ENCODE assay signal across 13 cellular contexts in genomic region chr7:56098187-56099008, GRCh38. TPM values are rescaled to one million over a fixed set of nuclear protein-coding genes. Genes with fewer than 3 reads are reported as not detected.
A peak's percentile ranks its signal among the peaks of the same experiment; 100 is the strongest.
DNase-seq lines count a peak whose midpoint lies in the region; ATAC-seq, FAIRE-seq and TF ChIP-seq lines count a peak whose summit lies in the region.
"Not testable (repeated sequence)": the region's sequence is repeated elsewhere in the genome, so short reads cannot be mapped to it uniquely, and the experiment has no call there.
"Had no signal": no experiment of that assay in that cellular context is flagged by ENCODE, and none has a peak within 500 bp of the region (broad histone marks: within the 10 kb centered on the region; RNA-seq: fewer than 3 reads in every experiment).

No MANE protein-coding gene starts in this region.

- H2AFZ ChIP-seq in KMS-11 (ENCODE audit: low read depth); K562 (ENCODE audit: low read depth, low read length): not testable (repeated sequence)

- in situ Hi-C loops in K562 (cut with MboI), result not testable (repeated sequence)
- in situ Hi-C loops in gastrocnemius medialis (cut with MboI; ENCODE audit: low sequenced_read_pairs in 4 of 4), result loop anchor here in 1 of 4 donors (25.0 kb wide), 1 partner anchor 461 kb away; no protein-coding TSS in a partner anchor

- CTCF ChIA-PET in activated naive CD4-positive, alpha-beta T cell treated with anti-CD3 and anti-CD28 coated beads for 36 hours (lab: Charles Lee), result interaction anchor here (0.6 to 1.3 kb wide), 3 partner anchors 12 to 504 kb away, joined by 3 to 4 read pairs (median 4); no protein-coding TSS in a partner anchor
- CTCF ChIA-PET in K562 (lab: Yijun Ruan, JAX; ENCODE audit: low intra/inter-chr PET ratio), result not testable (repeated sequence)

- H3K27ac ChIP-seq in KMS-11, result peak overlapping the region; percentile 58
- not testable (repeated sequence) for H3K27ac ChIP-seq in K562 (ENCODE audit: extremely low read depth, low read depth, low read length)
- H3K27ac ChIP-seq in gastrocnemius medialis, result peak overlapping the region in 3 of 4 donors; percentile 56 to 70 (median 66)

- H3K9ac ChIP-seq in KMS-11; K562 (ENCODE audit: insufficient read depth in 1 of 2, low read depth in 2 of 2, low read length in 2 of 2): not testable (repeated sequence)

- H3K4me3 Mint-ChIP-seq in activated naive CD4-positive, alpha-beta T cell treated with anti-CD3 and anti-CD28 coated beads for 36 hours, result not testable (repeated sequence)

- not testable (repeated sequence) for H3K79me2 ChIP-seq in KMS-11 (ENCODE audit: insufficient read depth, low read depth)
- peaks cover 10% of the 10 kb centered on the region for H3K79me2 ChIP-seq in K562 (ENCODE audit: control insufficient read depth, insufficient read depth, low read length)

- H3K27ac Mint-ChIP-seq in activated naive CD4-positive, alpha-beta T cell treated with anti-CD3 and anti-CD28 coated beads for 36 hours, result peak overlapping the region; percentile 18

- ATAC-seq in K562 (peak; percentile 28), omental fat pad (ENCODE audit: low FRiP score) (peak; percentile 30)
- not testable (repeated sequence) for ATAC-seq in gastrocnemius medialis

- H3K36me3 Mint-ChIP-seq in activated naive CD4-positive, alpha-beta T cell treated with anti-CD3 and anti-CD28 coated beads for 36 hours (ENCODE audit: low read depth), result peaks cover 32% of the 10 kb centered on the region

- peak overlapping the region; percentile 44; the same call in 1 of the 2 replicates for H3K4me2 ChIP-seq in KMS-11
- not testable (repeated sequence) for H3K4me2 ChIP-seq in K562 (ENCODE audit: insufficient read depth, low read length)

- H3K36me3 ChIP-seq in KMS-11 (ENCODE audit: insufficient read depth), result peaks cover 14% of the 10 kb centered on the region; the same call in 1 of the 2 replicates
- H3K36me3 ChIP-seq in K562 (ENCODE audit: control insufficient read depth, insufficient read depth, low read length), result peaks cover 43% of the 10 kb centered on the region
- H3K36me3 ChIP-seq in gastrocnemius medialis, result peaks cover 0 to 42% of the 10 kb centered on the region in 2 donors

- not testable (repeated sequence) for DNase-seq in GM12891 (ENCODE audit: insufficient read length, low spot score); activated naive CD4-positive, alpha-beta T cell treated with anti-CD3 and anti-CD28 coated beads for 36 hours; K562 (ENCODE audit: extremely low read depth in 1 of 4, low spot score in 3 of 4); omental fat pad (ENCODE audit: low spot score); gastrocnemius medialis
- DNase-seq in RPMI8226, result peak; percentile 59
- peak; percentile 34 for DNase-seq in fibroblast of peridontal ligament (ENCODE audit: extremely low read depth)

- WGBS in K562 (ENCODE audit: insufficient coverage, low coverage, missing lambda C conversion rate), result 63% methylated on average over 3 of the region's 8 CpGs

- TF ChIP-seq POLR2A in GM12891 (IDR thresholded peaks at IDR 0.05; ENCODE audit: low read depth, low read length) (peak; percentile 53), K562 (conservative IDR thresholded peaks at IDR 0.05) (peak; percentile 65)
- not testable (repeated sequence) for TF ChIP-seq POLR2A in gastrocnemius medialis (IDR thresholded peaks at IDR 0.05)

- H3K9me3 ChIP-seq in K562 (replicated peaks; ENCODE audit: control insufficient read depth, insufficient read depth, low read depth, low read length); gastrocnemius medialis: not testable (repeated sequence)

- H3K27me3 ChIP-seq in KMS-11 (ENCODE audit: insufficient read depth, low read depth); K562 (ENCODE audit: control insufficient read depth in 2 of 2, insufficient read depth in 2 of 2, low read length in 2 of 2); gastrocnemius medialis: not testable (repeated sequence)

- POLR2A ChIA-PET in K562 (lab: Yijun Ruan, JAX), result interaction anchor here (0.6 to 3.7 kb wide), 4 partner anchors 8 to 83 kb away, joined by 3 to 12 read pairs (median 4); partner anchors contain the start of gene CHCHD2

- intact Hi-C loops in activated naive CD4-positive, alpha-beta T cell treated with anti-CD3 and anti-CD28 coated beads for 36 hours (cut with micrococcal nuclease); K562 (cut with micrococcal nuclease); gastrocnemius medialis (cut with DNase I; ENCODE audit: low total_unique reads): not testable (repeated sequence)

- not testable (repeated sequence) for FAIRE-seq in GM12891 (lab: Jason Lieb, UNC); K562 (lab: Jason Lieb, UNC)

- H3K4me1 ChIP-seq in KMS-11 (ENCODE audit: low read depth, poor library complexity, severe bottlenecking), result peaks cover 75% of the 10 kb centered on the region
- not testable (repeated sequence) for H3K4me1 ChIP-seq in K562 (replicated peaks in 1 of 2; ENCODE audit: control insufficient read depth in 2 of 2, insufficient read depth in 2 of 2, low read length in 2 of 2)
- peaks cover 6 to 10% of the 10 kb centered on the region in 2 donors for H3K4me1 ChIP-seq in gastrocnemius medialis

- TF ChIP-seq CTCF in KMS-11 (conservative IDR thresholded peaks at IDR 0.05; ENCODE audit: low read depth, low read length); K562 (IDR thresholded peaks at IDR 0.05 in 2 of 3, conservative IDR thresholded peaks at IDR 0.05 in 1 of 3; ENCODE audit: insufficient read depth in 2 of 3, low read depth in 1 of 3, low read length in 3 of 3); omental fat pad (IDR thresholded peaks at IDR 0.05); gastrocnemius medialis (IDR thresholded peaks at IDR 0.05 in 4 of 5, conservative IDR thresholded peaks at IDR 0.05 in 1 of 5): not testable (repeated sequence)

- H3K4me1 Mint-ChIP-seq in activated naive CD4-positive, alpha-beta T cell treated with anti-CD3 and anti-CD28 coated beads for 36 hours (ENCODE audit: low read depth), result not testable (repeated sequence)

- not testable (repeated sequence) for BruUV-seq in K562 (replicated peaks; lab: Mats Ljungman, UMichigan)

- not testable (repeated sequence) for H4K20me1 ChIP-seq in KMS-11 (ENCODE audit: insufficient read depth); K562 (replicated peaks; ENCODE audit: control insufficient read depth, insufficient read depth, low read length)

- not testable (repeated sequence) for TF ChIP-seq RAD21 in K562 (CRISPR knock-in tag; conservative IDR thresholded peaks at IDR 0.05 in 1 of 2, IDR thresholded peaks at IDR 0.05 in 1 of 2)

- not testable (repeated sequence) for TF ChIP-seq EP300 in K562 (IDR thresholded peaks at IDR 0.05; ENCODE audit: low read length)

- not testable (repeated sequence) for H3K27me3 Mint-ChIP-seq in activated naive CD4-positive, alpha-beta T cell treated with anti-CD3 and anti-CD28 coated beads for 36 hours (ENCODE audit: low read depth)

- H3K9me3 Mint-ChIP-seq in activated naive CD4-positive, alpha-beta T cell treated with anti-CD3 and anti-CD28 coated beads for 36 hours, result not testable (repeated sequence)

- H3K9me1 ChIP-seq in K562 (ENCODE audit: control insufficient read depth, insufficient read depth, low read length), result not testable (repeated sequence)

- not testable (repeated sequence) for H3K4me3 ChIP-seq in KMS-11 (IDR thresholded peaks at IDR 0.05; ENCODE audit: insufficient read depth, low read depth, low read length); K562; gastrocnemius medialis

RNA-seq across cellular contexts. Expression of gene PHKG1, which starts 5.6 kb away (rescaled TPM):
- polyA plus RNA-seq in GM12891 (2012; ENCODE audit: low read depth, missing spikeins), result 0.72 TPM
- total RNA-seq in activated naive CD4-positive, alpha-beta T cell treated with anti-CD3 and anti-CD28 coated beads for 36 hours, result 1 to 10 TPM; 3.6 to 3.8 TPM
- 5.2 and 12.2 TPM in 2 replicates for total RNA-seq in K562 (2011; cell fraction: chromatin; rRNA removed; ENCODE audit: low replicate concordance)
- 5.0 and 5.3 TPM in 2 replicates for total RNA-seq in K562 (2011; cell fraction: nucleolus; rRNA removed)
- total RNA-seq in K562 (2011; cell fraction: nucleoplasm; rRNA removed), result 5.3 and 5.5 TPM in 2 replicates
- 0.73 and 0.82 TPM in 2 replicates for total RNA-seq in K562 (2014; rRNA removed)
- 0.13 and 0.47 TPM in 2 replicates for total RNA-seq in K562 (2014; rRNA removed; fragmentation: Illumina TruSeq; extraction: Trizol)
- 0.53 and 0.83 TPM in 2 replicates for total RNA-seq in K562 (2015; rRNA removed; fragmentation: Illumina TruSeq; extraction: Trizol)
- total RNA-seq in K562 (2021), result 0.29 and 0.40 TPM in 2 replicates
- polyA plus RNA-seq in K562 (2011; rRNA removed), result 0.78 and 1.9 TPM in 2 replicates
- 0.28 and 0.40 TPM in 2 replicates for polyA plus RNA-seq in K562 (2011; cell fraction: cytosol; rRNA removed)
- 2.6 and 4.9 TPM in 2 replicates for polyA plus RNA-seq in K562 (2011; cell fraction: nucleus; rRNA removed)
- 0.70 and 1.3 TPM in 2 replicates for polyA plus RNA-seq in K562 (2012)
- 0.46 and 0.69 TPM in 2 replicates for polyA plus RNA-seq in K562 (2014; fragmentation: Illumina TruSeq; extraction: Trizol)
- polyA plus RNA-seq in K562 (2014; fragmentation: Nextera tagmentation; extraction: Ambion mirVana), result under 1 TPM; 0.10 to 0.11 TPM
- 0.27 and 0.45 TPM in 2 replicates for polyA plus RNA-seq in K562 (2014; rRNA removed)
- polyA minus RNA-seq in K562 (2011; rRNA and poly(A)+ RNA removed), result 0.98 and 1.3 TPM in 2 replicates
- not detected in 2 replicates for polyA minus RNA-seq in K562 (2011; cell fraction: cytosol; rRNA and poly(A)+ RNA removed)
- polyA minus RNA-seq in K562 (2011; cell fraction: nucleus; rRNA and poly(A)+ RNA removed), result 1.8 and 2.1 TPM in 2 replicates
- total RNA-seq in omental fat pad, result 1 to 10 TPM in 1 of 4 donors, under 1 TPM in 3; 0.31 to 1.4 (median 0.80) TPM
- 100 to 1,000 TPM in 1 of 4 donors, 10 to 100 TPM in 3; 30.1 to 211 (median 57.2) TPM for total RNA-seq in gastrocnemius medialis

RNA-seq across cellular contexts. Expression of gene CHCHD2, which starts 7.9 kb away (rescaled TPM):
- polyA plus RNA-seq in GM12891 (2012; ENCODE audit: low read depth, missing spikeins), result 519 TPM
- 100 to 1,000 TPM; 793 TPM for total RNA-seq in activated naive CD4-positive, alpha-beta T cell treated with anti-CD3 and anti-CD28 coated beads for 36 hours
- total RNA-seq in K562 (2011; cell fraction: chromatin; rRNA removed; ENCODE audit: low replicate concordance), result 58.0 and 66.6 TPM in 2 replicates
- total RNA-seq in K562 (2011; cell fraction: nucleolus; rRNA removed), result 171 and 173 TPM in 2 replicates
- 125 and 154 TPM in 2 replicates for total RNA-seq in K562 (2011; cell fraction: nucleoplasm; rRNA removed)
- total RNA-seq in K562 (2014; rRNA removed) (866 and 1,072 TPM in 2 replicates), K562 (2014; rRNA removed; fragmentation: Illumina TruSeq; extraction: Trizol) (572 and 585 TPM in 2 replicates), K562 (2015; rRNA removed; fragmentation: Illumina TruSeq; extraction: Trizol) (648 and 717 TPM in 2 replicates), K562 (2021) (944 and 976 TPM in 2 replicates), omental fat pad (100 to 1,000 TPM; 287 to 328 (median 295) TPM), gastrocnemius medialis (100 to 1,000 TPM; 540 to 822 (median 655) TPM)
- polyA plus RNA-seq in K562 (2011; rRNA removed) (869 and 914 TPM in 2 replicates), K562 (2014; fragmentation: Illumina TruSeq; extraction: Trizol) (418 and 687 TPM in 2 replicates), K562 (2014; fragmentation: Nextera tagmentation; extraction: Ambion mirVana) (100 to 1,000 TPM; 145 to 350 TPM), K562 (2014; rRNA removed) (1,035 and 1,044 TPM in 2 replicates)
- 987 and 1,673 TPM in 2 replicates for polyA plus RNA-seq in K562 (2011; cell fraction: cytosol; rRNA removed)
- 280 and 314 TPM in 2 replicates for polyA plus RNA-seq in K562 (2011; cell fraction: nucleus; rRNA removed)
- 801 and 1,215 TPM in 2 replicates for polyA plus RNA-seq in K562 (2012)
- 194 and 225 TPM in 2 replicates for polyA minus RNA-seq in K562 (2011; rRNA and poly(A)+ RNA removed)
- polyA minus RNA-seq in K562 (2011; cell fraction: cytosol; rRNA and poly(A)+ RNA removed), result 302 and 416 TPM in 2 replicates
- polyA minus RNA-seq in K562 (2011; cell fraction: nucleus; rRNA and poly(A)+ RNA removed), result 66.8 and 109 TPM in 2 replicates

RNA-seq across cellular contexts. Expression of gene NUPR2, which starts 17.8 kb away (rescaled TPM):
- not detected for polyA plus RNA-seq in GM12891 (2012; ENCODE audit: low read depth, missing spikeins)
- total RNA-seq in activated naive CD4-positive, alpha-beta T cell treated with anti-CD3 and anti-CD28 coated beads for 36 hours, result not detected
- total RNA-seq in K562 (2011; cell fraction: chromatin; rRNA removed; ENCODE audit: low replicate concordance), result not detected in 2 replicates
- not detected in 2 replicates for total RNA-seq in K562 (2011; cell fraction: nucleolus; rRNA removed)
- not detected in 2 replicates for total RNA-seq in K562 (2011; cell fraction: nucleoplasm; rRNA removed)
- total RNA-seq in K562 (2014; rRNA removed) (not detected in 2 replicates), K562 (2014; rRNA removed; fragmentation: Illumina TruSeq; extraction: Trizol) (not detected in 2 replicates), K562 (2015; rRNA removed; fragmentation: Illumina TruSeq; extraction: Trizol) (not detected in 2 replicates), K562 (2021) (not detected in 2 replicates), omental fat pad (not detected), gastrocnemius medialis (not detected)
- polyA plus RNA-seq in K562 (2011; rRNA removed) (not detected in 2 replicates), K562 (2014; fragmentation: Illumina TruSeq; extraction: Trizol) (not detected in 2 replicates), K562 (2014; fragmentation: Nextera tagmentation; extraction: Ambion mirVana) (not detected), K562 (2014; rRNA removed) (not detected in 2 replicates)
- not detected in 2 replicates for polyA plus RNA-seq in K562 (2011; cell fraction: cytosol; rRNA removed)
- polyA plus RNA-seq in K562 (2011; cell fraction: nucleus; rRNA removed), result not detected in 2 replicates
- polyA plus RNA-seq in K562 (2012), result not detected in 2 replicates
- polyA minus RNA-seq in K562 (2011; rRNA and poly(A)+ RNA removed), result not detected in 2 replicates
- not detected in 2 replicates for polyA minus RNA-seq in K562 (2011; cell fraction: cytosol; rRNA and poly(A)+ RNA removed)
- polyA minus RNA-seq in K562 (2011; cell fraction: nucleus; rRNA and poly(A)+ RNA removed), result not detected in 2 replicates
- total RNA-seq: Caco-2; CD4-positive, alpha-beta T cell; H7 had no signal
- polyA plus RNA-seq: A549, BJ had no signal

RNA-seq across cellular contexts. Expression of gene SUMF2, which starts 34.3 kb away (rescaled TPM):
- polyA plus RNA-seq in GM12891 (2012; ENCODE audit: low read depth, missing spikeins), result 67.3 TPM
- 100 to 1,000 TPM; 143 to 159 TPM for total RNA-seq in activated naive CD4-positive, alpha-beta T cell treated with anti-CD3 and anti-CD28 coated beads for 36 hours
- 271 and 347 TPM in 2 replicates for total RNA-seq in K562 (2011; cell fraction: chromatin; rRNA removed; ENCODE audit: low replicate concordance)
- total RNA-seq in K562 (2011; cell fraction: nucleolus; rRNA removed), result 246 and 285 TPM in 2 replicates
- 271 and 311 TPM in 2 replicates for total RNA-seq in K562 (2011; cell fraction: nucleoplasm; rRNA removed)
- total RNA-seq in K562 (2014; rRNA removed), result 65.3 and 72.0 TPM in 2 replicates
- total RNA-seq in K562 (2014; rRNA removed; fragmentation: Illumina TruSeq; extraction: Trizol), result 67.7 and 74.7 TPM in 2 replicates
- total RNA-seq in K562 (2015; rRNA removed; fragmentation: Illumina TruSeq; extraction: Trizol), result 62.1 and 63.0 TPM in 2 replicates
- total RNA-seq in K562 (2021), result 90.0 and 96.9 TPM in 2 replicates
- polyA plus RNA-seq in K562 (2011; rRNA removed), result 92.5 and 101 TPM in 2 replicates
- 82.4 and 87.7 TPM in 2 replicates for polyA plus RNA-seq in K562 (2011; cell fraction: cytosol; rRNA removed)
- 249 and 266 TPM in 2 replicates for polyA plus RNA-seq in K562 (2011; cell fraction: nucleus; rRNA removed)
- polyA plus RNA-seq in K562 (2012), result 89.2 and 130 TPM in 2 replicates
- 108 and 113 TPM in 2 replicates for polyA plus RNA-seq in K562 (2014; fragmentation: Illumina TruSeq; extraction: Trizol)
- 10 to 100 TPM; 39.0 to 60.3 TPM for polyA plus RNA-seq in K562 (2014; fragmentation: Nextera tagmentation; extraction: Ambion mirVana)
- polyA plus RNA-seq in K562 (2014; rRNA removed), result 73.8 and 86.3 TPM in 2 replicates
- 67.1 and 69.3 TPM in 2 replicates for polyA minus RNA-seq in K562 (2011; rRNA and poly(A)+ RNA removed)
- 46.0 and 54.4 TPM in 2 replicates for polyA minus RNA-seq in K562 (2011; cell fraction: cytosol; rRNA and poly(A)+ RNA removed)
- polyA minus RNA-seq in K562 (2011; cell fraction: nucleus; rRNA and poly(A)+ RNA removed), result 52.2 and 77.6 TPM in 2 replicates
- 100 to 1,000 TPM in 3 of 4 donors, 10 to 100 TPM in 1; 87.8 to 136 (median 123) TPM for total RNA-seq in omental fat pad
- 10 to 100 TPM; 29.8 to 32.0 (median 31.1) TPM for total RNA-seq in gastrocnemius medialis

RNA-seq across cellular contexts. Expression of gene CCT6A, which starts 46.8 kb away (rescaled TPM):
- 193 TPM for polyA plus RNA-seq in GM12891 (2012; ENCODE audit: low read depth, missing spikeins)
- 100 to 1,000 TPM; 225 to 231 TPM for total RNA-seq in activated naive CD4-positive, alpha-beta T cell treated with anti-CD3 and anti-CD28 coated beads for 36 hours
- total RNA-seq in K562 (2011; cell fraction: chromatin; rRNA removed; ENCODE audit: low replicate concordance), result 141 and 298 TPM in 2 replicates
- 83.9 and 89.7 TPM in 2 replicates for total RNA-seq in K562 (2011; cell fraction: nucleolus; rRNA removed)
- total RNA-seq in K562 (2011; cell fraction: nucleoplasm; rRNA removed), result 151 and 179 TPM in 2 replicates
- total RNA-seq in K562 (2014; rRNA removed) (387 and 445 TPM in 2 replicates), K562 (2014; rRNA removed; fragmentation: Illumina TruSeq; extraction: Trizol) (541 and 575 TPM in 2 replicates), K562 (2015; rRNA removed; fragmentation: Illumina TruSeq; extraction: Trizol) (437 and 481 TPM in 2 replicates), K562 (2021) (302 and 312 TPM in 2 replicates), omental fat pad (100 to 1,000 TPM in 2 of 4 donors, 10 to 100 TPM in 2; 68.9 to 150 (median 106) TPM), gastrocnemius medialis (100 to 1,000 TPM in 3 of 4 donors, 10 to 100 TPM in 1; 95.9 to 158 (median 114) TPM)
- polyA plus RNA-seq in K562 (2011; rRNA removed) (586 and 708 TPM in 2 replicates), K562 (2014; fragmentation: Illumina TruSeq; extraction: Trizol) (353 and 373 TPM in 2 replicates), K562 (2014; fragmentation: Nextera tagmentation; extraction: Ambion mirVana) (100 to 1,000 TPM; 244 to 314 TPM), K562 (2014; rRNA removed) (404 and 419 TPM in 2 replicates)
- 195 and 223 TPM in 2 replicates for polyA plus RNA-seq in K562 (2011; cell fraction: cytosol; rRNA removed)
- polyA plus RNA-seq in K562 (2011; cell fraction: nucleus; rRNA removed), result 185 and 288 TPM in 2 replicates
- 213 and 332 TPM in 2 replicates for polyA plus RNA-seq in K562 (2012)
- polyA minus RNA-seq in K562 (2011; rRNA and poly(A)+ RNA removed), result 690 and 857 TPM in 2 replicates
- polyA minus RNA-seq in K562 (2011; cell fraction: cytosol; rRNA and poly(A)+ RNA removed), result 138 and 195 TPM in 2 replicates
- 70.1 and 141 TPM in 2 replicates for polyA minus RNA-seq in K562 (2011; cell fraction: nucleus; rRNA and poly(A)+ RNA removed)
